Comparison of ENCODE assay signal across 6 cellular contexts in the genomic region with DNA sequence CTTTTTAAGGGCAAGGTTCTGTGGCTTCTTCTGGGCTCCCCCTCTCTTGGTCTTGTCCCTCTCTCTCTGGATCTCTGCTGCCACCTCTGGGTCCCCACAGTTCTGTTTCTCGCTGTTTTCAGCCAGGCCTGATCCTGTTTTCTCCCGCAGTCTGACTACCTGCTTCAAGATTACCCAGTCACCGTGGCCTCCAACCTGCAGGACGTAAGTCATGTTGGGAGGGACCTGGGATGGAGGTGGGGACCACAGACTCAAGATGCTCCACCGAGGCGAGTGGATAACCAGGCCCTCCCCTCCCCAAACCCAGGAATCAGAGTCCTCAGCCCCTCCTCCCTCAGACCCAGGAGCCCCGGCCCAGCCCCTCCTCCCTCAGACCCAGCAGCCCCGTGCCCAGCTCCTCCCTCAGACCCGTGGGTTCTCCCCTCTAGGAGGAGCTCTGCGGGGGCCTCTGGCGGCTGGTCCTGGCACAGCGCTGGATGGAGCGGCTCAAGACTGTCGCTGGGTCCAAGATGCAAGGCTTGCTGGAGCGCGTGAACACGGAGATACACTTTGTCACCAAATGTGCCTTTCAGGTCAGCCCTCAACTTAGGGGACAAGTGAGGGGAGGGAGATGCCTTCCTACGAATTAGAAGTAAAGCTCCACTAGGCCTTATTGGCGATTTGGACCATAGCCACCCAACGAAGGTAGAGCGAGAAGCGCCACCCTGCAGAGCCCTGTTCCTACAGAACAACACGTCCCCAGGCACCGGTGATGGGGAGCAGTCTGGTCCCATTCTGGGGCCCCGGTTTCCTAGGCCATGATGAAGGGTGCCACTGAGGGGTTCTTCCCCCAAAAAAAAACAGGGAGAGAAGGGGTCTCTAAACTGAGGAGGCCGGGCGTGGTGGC. TPM values are rescaled to one million over a fixed set of nuclear protein-coding genes. Genes with fewer than 3 reads are reported as not detected.
A peak's percentile ranks its signal among the peaks of the same experiment; 100 is the strongest.
DNase-seq lines count a peak whose midpoint lies in the region; ATAC-seq, FAIRE-seq and TF ChIP-seq lines count a peak whose summit lies in the region.

No MANE protein-coding gene starts in this region.

- H3K4me2 ChIP-seq in H1 (ENCODE audit: insufficient read depth in 1 of 2, low read depth in 2 of 2, low read length in 2 of 2), result peak overlapping the region; percentile 58 to 59

- intact Hi-C loops in posterior vena cava (cut with DNase I), result no loop called here

- H3K4me1 ChIP-seq in H1 (replicated peaks in 1 of 4; ENCODE audit: control insufficient read depth in 3 of 4, insufficient read depth in 4 of 4, low read length in 3 of 4), result 0 out of 7 replicates have a peak, but pooled peaks cover 0 to 5% (median 0%) of the 10 kb centered on the region in 4 experiments

- peak; percentile 42 to 59 (median 47) for DNase-seq in T-helper 17 cell
- peak in 1 of 2 experiments; percentile 93 for DNase-seq in H1 (ENCODE audit: low read depth in 1 of 2, low spot score in 2 of 2)
- DNase-seq in stimulated activated CD4-positive, alpha-beta T cell treated with anti-CD3 and anti-CD28 coated beads, Interleukin-4, amount 100 ng/mL, for 4 hours, result peak; percentile 65 to 70
- DNase-seq in posterior vena cava (ENCODE audit: low spot score), result no peak
- DNase-seq in cortex of kidney (lab: John Stamatoyannopoulos, UW), result no peak

- H3K79me2 ChIP-seq in H1 (ENCODE audit: control insufficient read depth in 1 of 2, insufficient read depth in 2 of 2, low read length in 2 of 2), result no peaks in the 10 kb centered on the region

- no peak for TF ChIP-seq POLR2A in H1 (IDR thresholded peaks at IDR 0.05; ENCODE audit: control extremely low read depth in 1 of 2, low read depth in 2 of 2, low read length in 2 of 2)

- no peak for FAIRE-seq in H1 (lab: Jason Lieb, UNC)

- no peak overlapping the region for H3K23ac ChIP-seq in H1 (ENCODE audit: insufficient read length)

- H3K36me3 Mint-ChIP-seq in T-helper 17 cell (ENCODE audit: low read depth), result peaks cover 19% of the 10 kb centered on the region

- no peaks in the 10 kb centered on the region for H3K9me3 ChIP-seq in T-helper 17 cell (ENCODE audit: control insufficient read depth, low read length, poor library complexity, severe bottlenecking)
- no peaks in the 10 kb centered on the region for H3K9me3 ChIP-seq in H1 (ENCODE audit: insufficient read depth in 2 of 2, low read depth in 1 of 2, low read length in 1 of 2)

- H4K20me1 ChIP-seq in H1 (replicated peaks in 1 of 2; ENCODE audit: control insufficient read depth in 1 of 2, insufficient read depth in 2 of 2, low read length in 2 of 2), result no peaks in the 10 kb centered on the region

- WGBS in H1 (ENCODE audit: extremely low coverage in 1 of 2, insufficient coverage in 1 of 2, insufficient read length in 1 of 2, insufficient replicate concordance in 2 of 2, low coverage in 1 of 2, low lambda C conversion rate in 2 of 2, missing lambda C conversion rate in 1 of 2), 2 experiments, result 48% methylated on average over 21 of the region's 27 CpGs; no CpG with 5 or more reads in 1 of the 2 experiments

- CTCF ChIA-PET in H1 (lab: Charles Lee; ENCODE audit: partially characterized antibody), result interaction anchor here (0.6 to 4.7 kb wide), 25 partner anchors 9 to 1167 kb away, joined by 3 to 20 read pairs (median 4); partner anchors contain the start of genes PIH1D1 and RPS11

- peak overlapping the region; percentile 100 for H3K4me3 Mint-ChIP-seq in T-helper 17 cell

- H3K27me3 ChIP-seq in H1 (replicated peaks in 1 of 4; ENCODE audit: control insufficient read depth in 3 of 4, extremely low read depth in 1 of 4, insufficient read depth in 3 of 4, low read length in 3 of 4), result peaks cover 0 to 5% (median 0%) of the 10 kb centered on the region in 4 experiments; a peak in 4 of 7 replicates

- peak overlapping the region; percentile 96 for H3K27ac Mint-ChIP-seq in T-helper 17 cell

- H3K56ac ChIP-seq in H1 (replicated peaks; ENCODE audit: insufficient read length, low read depth, low read length), result no peak overlapping the region

- H2BK15ac ChIP-seq in H1 (ENCODE audit: low read length), result peak overlapping the region; percentile 89; the same call in 1 of the 2 replicates

- H3K4me3 ChIP-seq in H1 (ENCODE audit: extremely low read depth in 1 of 4, insufficient read depth in 2 of 4, low read depth in 3 of 4, low read length in 4 of 4), result peak overlapping the region in 1 of 4 experiments; percentile 41; a peak in 2 of 8 replicates

- H2BK20ac ChIP-seq in H1 (ENCODE audit: low read length), result 0 out of 2 replicates have a peak overlapping the region, but pooled peaks have one; percentile 23

- H3K14ac ChIP-seq in H1 (ENCODE audit: insufficient read length), result no peak overlapping the region

- no peak overlapping the region for H3K18ac ChIP-seq in H1 (ENCODE audit: extremely low read depth, low read length)

- POLR2A ChIA-PET in H1 (lab: Charles Lee; ENCODE audit: partially characterized antibody), result interaction anchor here (0.6 to 5.1 kb wide), 7 partner anchors 10 to 85 kb away, joined by 3 to 138 read pairs (median 3); partner anchors contain the start of genes ALDH16A1, PIH1D1, RPL13A and RPS11

- peak in 1 of 2 experiments; percentile 49; a peak in 1 of 3 replicates for TF ChIP-seq EP300 in H1 (IDR thresholded peaks at IDR 0.05; ENCODE audit: borderline replicate concordance in 1 of 2, low read depth in 2 of 2, low read length in 2 of 2)

- no peak overlapping the region for H3K4ac ChIP-seq in H1 (replicated peaks; ENCODE audit: insufficient read length, low read depth, low read length)

- no peak overlapping the region for H2BK5ac ChIP-seq in H1 (ENCODE audit: low read depth, low read length)

- H4K5ac ChIP-seq in H1 (ENCODE audit: insufficient read length, low read depth, low read length), result no peak overlapping the region

- H4K8ac ChIP-seq in H1 (ENCODE audit: extremely low read depth, insufficient read depth, low read length), result peak overlapping the region; percentile 71

- H3K23me2 ChIP-seq in H1 (ENCODE audit: low read depth, low read length), result no peaks in the 10 kb centered on the region; the same call in 1 of the 2 replicates

- peak; percentile 44 to 63; a peak in 3 of 4 replicates for TF ChIP-seq RAD21 in H1 (IDR thresholded peaks at IDR 0.05 in 1 of 2, conservative IDR thresholded peaks at IDR 0.05 in 1 of 2; ENCODE audit: low read depth in 2 of 2, low read length in 2 of 2)

- H2BK120ac ChIP-seq in H1 (replicated peaks; ENCODE audit: low read depth, low read length), result no peak overlapping the region

- no peak overlapping the region for H3K27ac ChIP-seq in H1 (ENCODE audit: low read depth, low read length)

- H3K36me3 ChIP-seq in H1 (ENCODE audit: control insufficient read depth in 2 of 4, insufficient read depth in 4 of 4, low read length in 3 of 4), result no peaks in the 10 kb centered on the region

- peak; percentile 57 for TF ChIP-seq CTCF in GM12873 (IDR thresholded peaks at IDR 0.05; ENCODE audit: insufficient read depth, low read depth, low read length, missing control alignments)
- TF ChIP-seq CTCF in H1 (IDR thresholded peaks at IDR 0.05; ENCODE audit: control extremely low read depth in 1 of 3, insufficient read depth in 1 of 3, low read depth in 1 of 3, low read length in 3 of 3), result peak; percentile 77 to 87 (median 82)

- H4K91ac ChIP-seq in H1 (replicated peaks; ENCODE audit: insufficient read length, low read length), result peak overlapping the region; percentile 63

- ATAC-seq in T-helper 17 cell, result peak; percentile 48

- H2AK5ac ChIP-seq in H1 (ENCODE audit: low read depth, low read length), result no peak overlapping the region

- H3K27me3 Mint-ChIP-seq in T-helper 17 cell, result no peaks in the 10 kb centered on the region

- no peak overlapping the region; the same call in 1 of the 2 replicates for H2BK12ac ChIP-seq in H1 (ENCODE audit: low read depth, low read length)

- H3K4me1 Mint-ChIP-seq in T-helper 17 cell, result peaks cover 22% of the 10 kb centered on the region

- H3K79me1 ChIP-seq in H1 (ENCODE audit: low read depth, low read length), result no peaks in the 10 kb centered on the region

- peak overlapping the region; percentile 86; the same call in 1 of the 2 replicates for H2AFZ ChIP-seq in H1 (ENCODE audit: low read length)

- no peak overlapping the region for H3K9ac ChIP-seq in H1 (replicated peaks in 1 of 4; ENCODE audit: extremely low read depth in 1 of 4, low read depth in 3 of 4, low read length in 3 of 4)

RNA-seq across cellular contexts. Expression of gene FLT3LG, which starts 2.2 kb away (rescaled TPM):
- 100 to 1,000 TPM; 349 to 455 TPM for total RNA-seq in T-helper 17 cell
- 1.6 and 2.6 TPM in 2 replicates for total RNA-seq in H1 (2021; fragmentation: NEBNext Ultra II Directional; extraction: Animal tissue kit (Norgen Biotek cat#: 25700))
- 3.2 and 3.9 TPM in 2 replicates for polyA plus RNA-seq in H1 (2011; rRNA removed)
- 2.1 TPM for polyA plus RNA-seq in H1 (2011; cell fraction: cytosol; rRNA removed)
- polyA plus RNA-seq in H1 (2011; cell fraction: nucleus; rRNA removed), result 2.8 TPM
- polyA plus RNA-seq in H1 (2012, experiment 1 of 2), result 1.8 to 3.5 TPM (median 2.2 TPM) in 4 replicates
- polyA plus RNA-seq in H1 (2012, experiment 2 of 2), result 2.4 TPM
- polyA plus RNA-seq in H1 (2013, experiment 1 of 2), result 2.3 TPM
- 2.1 TPM for polyA plus RNA-seq in H1 (2013, experiment 2 of 2)
- 0.39 TPM in 1 of 2 replicates, not detected in the other for polyA minus RNA-seq in H1 (2011; rRNA and poly(A)+ RNA removed)
- not detected for polyA minus RNA-seq in H1 (2011; cell fraction: cytosol; rRNA and poly(A)+ RNA removed)
- polyA minus RNA-seq in H1 (2011; cell fraction: nucleus; rRNA and poly(A)+ RNA removed), result not detected
- 10 to 100 TPM in 1 of 2 donors, 1 to 10 TPM in 1; 7.3 to 12.0 TPM for total RNA-seq in posterior vena cava

RNA-seq across cellular contexts. Expression of gene RPL13A, which starts 11.2 kb away (rescaled TPM):
- total RNA-seq in T-helper 17 cell (1,000 to 10,000 TPM; 5,253 to 5,291 TPM), posterior vena cava (1,000 to 10,000 TPM; 1,658 to 1,769 TPM)
- 3,305 and 3,520 TPM in 2 replicates for total RNA-seq in H1 (2021; fragmentation: NEBNext Ultra II Directional; extraction: Animal tissue kit (Norgen Biotek cat#: 25700))
- polyA plus RNA-seq in H1 (2011; rRNA removed), result 8,501 and 8,868 TPM in 2 replicates
- polyA plus RNA-seq in H1 (2011; cell fraction: cytosol; rRNA removed), result 6,473 TPM
- 8,490 TPM for polyA plus RNA-seq in H1 (2011; cell fraction: nucleus; rRNA removed)
- polyA plus RNA-seq in H1 (2012, experiment 1 of 2), result 3,636 to 6,700 TPM (median 4,913 TPM) in 4 replicates
- 4,417 TPM for polyA plus RNA-seq in H1 (2012, experiment 2 of 2)
- 5,169 TPM for polyA plus RNA-seq in H1 (2013, experiment 1 of 2)
- polyA plus RNA-seq in H1 (2013, experiment 2 of 2), result 4,987 TPM
- 1,061 and 1,192 TPM in 2 replicates for polyA minus RNA-seq in H1 (2011; rRNA and poly(A)+ RNA removed)
- polyA minus RNA-seq in H1 (2011; cell fraction: cytosol; rRNA and poly(A)+ RNA removed), result 1,493 TPM
- polyA minus RNA-seq in H1 (2011; cell fraction: nucleus; rRNA and poly(A)+ RNA removed), result 3,411 TPM

RNA-seq across cellular contexts. Expression of gene RPS11, which starts 20.0 kb away (rescaled TPM):
- total RNA-seq in T-helper 17 cell (1,000 to 10,000 TPM; 2,538 to 2,634 TPM), posterior vena cava (1,000 to 10,000 TPM; 1,242 to 1,344 TPM)
- 2,240 and 2,296 TPM in 2 replicates for total RNA-seq in H1 (2021; fragmentation: NEBNext Ultra II Directional; extraction: Animal tissue kit (Norgen Biotek cat#: 25700))
- polyA plus RNA-seq in H1 (2011; rRNA removed), result 4,988 and 6,072 TPM in 2 replicates
- polyA plus RNA-seq in H1 (2011; cell fraction: cytosol; rRNA removed), result 7,346 TPM
- polyA plus RNA-seq in H1 (2011; cell fraction: nucleus; rRNA removed), result 2,598 TPM
- polyA plus RNA-seq in H1 (2012, experiment 1 of 2), result 4,049 to 4,786 TPM (median 4,319 TPM) in 4 replicates
- polyA plus RNA-seq in H1 (2012, experiment 2 of 2), result 6,913 TPM
- 3,607 TPM for polyA plus RNA-seq in H1 (2013, experiment 1 of 2)
- 3,607 TPM for polyA plus RNA-seq in H1 (2013, experiment 2 of 2)
- 1,118 and 1,125 TPM in 2 replicates for polyA minus RNA-seq in H1 (2011; rRNA and poly(A)+ RNA removed)
- polyA minus RNA-seq in H1 (2011; cell fraction: cytosol; rRNA and poly(A)+ RNA removed), result 628 TPM
- polyA minus RNA-seq in H1 (2011; cell fraction: nucleus; rRNA and poly(A)+ RNA removed), result 876 TPM

RNA-seq across cellular contexts. Expression of gene ALDH16A1, which starts 23.2 kb away (rescaled TPM):
- total RNA-seq in T-helper 17 cell, result 10 to 100 TPM; 34.8 to 38.0 TPM
- total RNA-seq in H1 (2021; fragmentation: NEBNext Ultra II Directional; extraction: Animal tissue kit (Norgen Biotek cat#: 25700)), result 32.7 and 34.3 TPM in 2 replicates
- polyA plus RNA-seq in H1 (2011; rRNA removed), result 30.5 and 54.8 TPM in 2 replicates
- 32.1 TPM for polyA plus RNA-seq in H1 (2011; cell fraction: cytosol; rRNA removed)
- polyA plus RNA-seq in H1 (2011; cell fraction: nucleus; rRNA removed), result 81.6 TPM
- 26.2 to 40.1 TPM (median 35.4 TPM) in 4 replicates for polyA plus RNA-seq in H1 (2012, experiment 1 of 2)
- polyA plus RNA-seq in H1 (2012, experiment 2 of 2), result 25.7 TPM
- 19.9 TPM for polyA plus RNA-seq in H1 (2013, experiment 1 of 2)
- 18.5 TPM for polyA plus RNA-seq in H1 (2013, experiment 2 of 2)
- polyA minus RNA-seq in H1 (2011; rRNA and poly(A)+ RNA removed), result 13.9 and 18.1 TPM in 2 replicates
- 25.7 TPM for polyA minus RNA-seq in H1 (2011; cell fraction: cytosol; rRNA and poly(A)+ RNA removed)
- 21.3 TPM for polyA minus RNA-seq in H1 (2011; cell fraction: nucleus; rRNA and poly(A)+ RNA removed)
- 10 to 100 TPM; 17.3 to 24.2 TPM for total RNA-seq in posterior vena cava

RNA-seq across cellular contexts. Expression of gene PIH1D1, which starts 24.6 kb away (rescaled TPM):
- total RNA-seq in T-helper 17 cell (100 to 1,000 TPM; 147 to 150 TPM), posterior vena cava (10 to 100 TPM; 34.4 to 36.6 TPM)
- 146 and 155 TPM in 2 replicates for total RNA-seq in H1 (2021; fragmentation: NEBNext Ultra II Directional; extraction: Animal tissue kit (Norgen Biotek cat#: 25700))
- 195 and 220 TPM in 2 replicates for polyA plus RNA-seq in H1 (2011; rRNA removed)
- polyA plus RNA-seq in H1 (2011; cell fraction: cytosol; rRNA removed), result 231 TPM
- 195 TPM for polyA plus RNA-seq in H1 (2011; cell fraction: nucleus; rRNA removed)
- 192 to 228 TPM (median 222 TPM) in 4 replicates for polyA plus RNA-seq in H1 (2012, experiment 1 of 2)
- polyA plus RNA-seq in H1 (2012, experiment 2 of 2), result 206 TPM
- 148 TPM for polyA plus RNA-seq in H1 (2013, experiment 1 of 2)
- 146 TPM for polyA plus RNA-seq in H1 (2013, experiment 2 of 2)
- 107 and 108 TPM in 2 replicates for polyA minus RNA-seq in H1 (2011; rRNA and poly(A)+ RNA removed)
- polyA minus RNA-seq in H1 (2011; cell fraction: cytosol; rRNA and poly(A)+ RNA removed), result 65.8 TPM
- polyA minus RNA-seq in H1 (2011; cell fraction: nucleus; rRNA and poly(A)+ RNA removed), result 63.0 TPM

Comparison
In these comparisons a context has a peak if more than half of its experiments do, and no peak if none do; other contexts are left out.
1. DNase-seq: peak in T-helper 17 cell (3 of 3) and stimulated activated CD4-positive, alpha-beta T cell treated with anti-CD3 and anti-CD28 coated beads, Interleukin-4, amount 100 ng/mL, for 4 hours (2 of 2); none in posterior vena cava (single experiment) and cortex of kidney (single experiment).
2. RNA of gene FLT3LG, which starts 2.2 kb away (total RNA-seq): 349 to 455 TPM in T-helper 17 cell; 7.3 to 12.0 TPM in posterior vena cava and 1.6 to 2.6 TPM in H1; every median in the first group is over 10 times any median in the second.